In the genomic region with DNA sequence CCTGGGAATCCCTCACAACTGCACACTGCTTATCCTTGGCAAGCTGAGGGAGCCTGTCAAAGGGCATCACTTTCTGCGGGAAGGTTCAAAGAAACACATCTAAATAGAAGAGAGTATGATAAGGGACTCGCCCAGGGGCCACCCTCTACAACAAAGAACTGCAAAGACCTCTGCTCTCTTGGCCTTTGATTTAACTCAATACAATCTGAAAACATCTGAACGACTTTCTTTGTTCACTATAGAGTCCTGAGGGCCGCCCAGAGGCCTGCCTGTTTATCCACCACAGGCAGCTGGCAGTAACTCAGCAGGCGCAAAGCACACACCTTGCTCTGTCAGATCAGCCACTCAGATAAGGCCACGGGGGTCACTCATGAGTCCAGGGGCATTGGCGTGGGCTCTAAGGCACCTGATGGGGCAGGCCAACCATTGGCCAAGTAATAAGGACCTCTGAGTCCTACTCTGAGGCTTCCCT, we compare ENCODE assay signal across 25 cellular contexts.
A peak's percentile ranks its signal among the peaks of the same experiment; 100 is the strongest.
DNase-seq lines count a peak whose midpoint lies in the region; ATAC-seq, FAIRE-seq and TF ChIP-seq lines count a peak whose summit lies in the region.
"Had no signal": no experiment of that assay in that cellular context is flagged by ENCODE, and none has a peak within 500 bp of the region (broad histone marks: within the 10 kb centered on the region; RNA-seq: fewer than 3 reads in every experiment).

No MANE protein-coding gene starts in this region.

- in situ Hi-C loops in GM13976 (cut with MboI; ENCODE audit: low sequenced_read_pairs, unreplicated experiment) = no loop called here

- no peak for ATAC-seq in HG03280 (IDR thresholded peaks at IDR 0.05; ENCODE audit: unreplicated experiment)
- ATAC-seq: A549; natural killer cell treated with Interleukin-12 subunit alpha and Interleukin-12 subunit beta and Interleukin-15 and Interleukin-18, amount 100 ng/mL, for 72 hours had no signal

- H3K4me1 ChIP-seq in NT2/D1 (ENCODE audit: insufficient read depth, insufficient read length) = no peaks in the 10 kb centered on the region
- H3K4me1 ChIP-seq in hepatocyte (ENCODE audit: insufficient read depth) = peaks cover 3% of the 10 kb centered on the region
- H3K4me1 ChIP-seq in small intestine (ENCODE audit: control insufficient read depth in 2 of 2, insufficient read depth in 1 of 2, low read depth in 1 of 2, low read length in 1 of 2) = no peaks in the 10 kb centered on the region

- FAIRE-seq in small intestine (lab: Jason Lieb, UNC) = no peak
- FAIRE-seq: A549, astrocyte, GM18507 had no signal

- H3K27ac ChIP-seq in hepatocyte = no peak overlapping the region
- H3K27ac ChIP-seq in small intestine (ENCODE audit: low read depth in 1 of 2, low read length in 1 of 2) = no peak overlapping the region

- no peaks in the 10 kb centered on the region for H3K36me3 ChIP-seq in NT2/D1 (ENCODE audit: insufficient read depth, insufficient read length, low read length)
- no peaks in the 10 kb centered on the region for H3K36me3 ChIP-seq in hepatocyte (replicated peaks; ENCODE audit: insufficient read depth, low read depth)
- H3K36me3 ChIP-seq in small intestine (ENCODE audit: control insufficient read depth in 2 of 2, insufficient read depth in 2 of 2, low read length in 2 of 2) = no peaks in the 10 kb centered on the region

- no peak overlapping the region for H2AFZ ChIP-seq in hepatocyte

- no peaks in the 10 kb centered on the region for H3K79me2 ChIP-seq in hepatocyte

- H3K4me2 ChIP-seq in hepatocyte = no peak overlapping the region
- H3K4me2 ChIP-seq: A549 had no signal

- no peaks in the 10 kb centered on the region for H3K9me2 ChIP-seq in hepatocyte (replicated peaks; ENCODE audit: insufficient read depth)

- H3K9me3 ChIP-seq in NT2/D1 (ENCODE audit: insufficient read depth, low read length) (no peaks in the 10 kb centered on the region), hepatocyte (ENCODE audit: low read depth) (no peaks in the 10 kb centered on the region), small intestine (ENCODE audit: control insufficient read depth, low read depth) (no peaks in the 10 kb centered on the region)
- H3K9me3 ChIP-seq: A549 had no signal

- H3K9ac ChIP-seq in NT2/D1 (ENCODE audit: insufficient read length, low read depth) = no peak overlapping the region

- H3K27me3 ChIP-seq in NT2/D1 (ENCODE audit: insufficient read depth, insufficient read length) = peaks cover 13% of the 10 kb centered on the region
- H3K27me3 ChIP-seq in hepatocyte = no peaks in the 10 kb centered on the region
- H3K27me3 ChIP-seq in small intestine (ENCODE audit: control insufficient read depth in 2 of 2, insufficient read depth in 2 of 2, low read length in 2 of 2) = no peaks in the 10 kb centered on the region

- DNase-seq in NCI-H748 (lab: John Stamatoyannopoulos, UW; ENCODE audit: unreplicated experiment) (peak; percentile 68), NCI-H748 treated with DMSO at 0.1 percent for 48 hours (lab: John Stamatoyannopoulos, UW) (no peak), NT2/D1 (ENCODE audit: low read depth, low spot score) (peak; percentile 1), hepatocyte (ENCODE audit: low spot score) (peak; percentile 29), small intestine (peak; percentile 54), GM13976 (ENCODE audit: low spot score) (no peak), GM10266 (ENCODE audit: extremely low spot score) (no peak)
- DNase-seq: activated effector memory CD4-positive, alpha-beta T cell treated with Interleukin-2 at 50 U/mL for 16 hours; activated naive CD8-positive, alpha-beta T cell treated with anti-CD3 and anti-CD28 coated beads for 36 hours; activated T-cell treated with anti-CD3 and anti-CD28 coated beads for 4 hours; AML-193; CD4-positive, alpha-beta T cell; DMS79; Kasumi-1; NCI-H1436 treated with DMSO at 0.1 percent for 48 hours; NCI-H2171; NCI-H526 treated with DMSO at 0.1 percent for 48 hours; stimulated activated CD4-positive, alpha-beta T cell treated with anti-CD3 and anti-CD28 coated beads, Interleukin-2, amount 100 ng/mL, for 48 hours; T-helper 2 cell; trophoblast cell had no signal

- TF ChIP-seq CTCF in hepatocyte (IDR thresholded peaks at IDR 0.05; ENCODE audit: poor library complexity) = no peak
- TF ChIP-seq CTCF in GM13976 (IDR thresholded peaks at IDR 0.05; ENCODE audit: borderline replicate concordance, control extremely low read depth, extremely low read depth, insufficient read depth, missing control alignments) = no peak
- no peak for TF ChIP-seq CTCF in GM10266 (IDR thresholded peaks at IDR 0.05; ENCODE audit: control insufficient read depth, insufficient read depth, low read depth, missing control alignments)

- 46% methylated on average over 7 of the region's 7 CpGs for WGBS in hepatocyte (ENCODE audit: low lambda C conversion rate, missing lambda C conversion rate)
- 12 to 54% (median 20%) methylated on average over 7 of the region's 7 CpGs for WGBS in small intestine, 3 donors

- H3K4me3 ChIP-seq in NT2/D1 (ENCODE audit: insufficient read length, low read depth) (no peak overlapping the region), hepatocyte (no peak overlapping the region), small intestine (ENCODE audit: low read depth in 1 of 2, low read length in 2 of 2) (no peak overlapping the region)
- H3K4me3 ChIP-seq: A549 had no signal

- H4K20me1 ChIP-seq in hepatocyte (ENCODE audit: insufficient read depth, poor library complexity, severe bottlenecking) = no peaks in the 10 kb centered on the region

Comparison
In these comparisons a context has a peak if more than half of its experiments do, and no peak if none do; other contexts are left out.
1. DNase-seq: peak in NCI-H748 (single experiment), NT2/D1 (single experiment), hepatocyte (single experiment) and small intestine (single experiment); none in NCI-H748 treated with DMSO at 0.1 percent for 48 hours (single experiment), GM13976 (single experiment) and GM10266 (single experiment).